ENCODE assay signal across 8 cellular contexts in genomic region chr16:67163164-67163902, GRCh38. TPM values are rescaled to one million over a fixed set of nuclear protein-coding genes. Genes with fewer than 3 reads are reported as not detected.
DNase-seq lines count a peak whose midpoint lies in the region; ATAC-seq and TF ChIP-seq lines count a peak whose summit lies in the region.

No MANE protein-coding gene starts in this region.

- no peak overlapping the region for H3K27ac Mint-ChIP-seq in CD8-positive, alpha-beta T cell
- H3K27ac Mint-ChIP-seq in activated naive CD8-positive, alpha-beta T cell treated with anti-CD3 and anti-CD28 coated beads, Interleukin-2, amount 10 ng/mL, durations not matched to agents 7 days and 5 days = peak overlapping the region; percentile 48

- no peak overlapping the region for H3K27ac ChIP-seq in CD8-positive, alpha-beta T cell (ENCODE audit: low read depth, low read length)
- peak overlapping the region; percentile 68 to 88 (median 71) for H3K27ac ChIP-seq in sigmoid colon

- ATAC-seq in CD8-positive, alpha-beta T cell = no peak
- ATAC-seq in activated naive CD8-positive, alpha-beta T cell treated with anti-CD3 and anti-CD28 coated beads, Interleukin-2, amount 10 ng/mL, durations not matched to agents 7 days and 5 days (ENCODE audit: low read depth) = peak; percentile 4
- ATAC-seq in HG03432 (IDR thresholded peaks at IDR 0.05; ENCODE audit: unreplicated experiment) (no peak), GM19328 (IDR thresholded peaks at IDR 0.05; ENCODE audit: unreplicated experiment) (no peak)

- WGBS in sigmoid colon, 2 donors = 1 to 18% methylated on average over 95 of the region's 95 CpGs

- no peaks in the 10 kb centered on the region for H3K36me3 Mint-ChIP-seq in CD8-positive, alpha-beta T cell
- peaks cover 7% of the 10 kb centered on the region for H3K36me3 Mint-ChIP-seq in activated naive CD8-positive, alpha-beta T cell treated with anti-CD3 and anti-CD28 coated beads, Interleukin-2, amount 10 ng/mL, durations not matched to agents 7 days and 5 days

- H3K4me3 ChIP-seq in CD8-positive, alpha-beta T cell (ENCODE audit: low read depth, low read length) = peak overlapping the region; percentile 19
- H3K4me3 ChIP-seq in sigmoid colon = peak overlapping the region; percentile 17 to 47 (median 39)

- H3K27me3 Mint-ChIP-seq in CD8-positive, alpha-beta T cell (ENCODE audit: low read depth) = peaks cover 46% of the 10 kb centered on the region
- peaks cover 51% of the 10 kb centered on the region for H3K27me3 Mint-ChIP-seq in activated naive CD8-positive, alpha-beta T cell treated with anti-CD3 and anti-CD28 coated beads, Interleukin-2, amount 10 ng/mL, durations not matched to agents 7 days and 5 days

- H3K27me3 ChIP-seq in CD8-positive, alpha-beta T cell (ENCODE audit: insufficient read depth, low read length) = peaks cover 39% of the 10 kb centered on the region
- H3K27me3 ChIP-seq in sigmoid colon = peaks cover 34 to 58% (median 46%) of the 10 kb centered on the region in 3 donors

- POLR2A ChIA-PET in CD8-positive, alpha-beta T cell (lab: Charles Lee) = interaction anchor here (1.7 kb wide), 1 partner anchor 135 kb away, joined by 4 read pairs; no protein-coding TSS in a partner anchor
- POLR2A ChIA-PET in activated naive CD8-positive, alpha-beta T cell treated with anti-CD3 and anti-CD28 coated beads, Interleukin-2, amount 10 ng/mL, durations not matched to agents 7 days and 5 days (lab: Charles Lee) = interaction anchor here (0.6 to 2.3 kb wide), 6 partner anchors 10 to 188 kb away, joined by 3 to 15 read pairs (median 4); partner anchors contain the start of genes B3GNT9 and FHOD1

- H3K9me3 Mint-ChIP-seq in CD8-positive, alpha-beta T cell = no peaks in the 10 kb centered on the region
- no peaks in the 10 kb centered on the region for H3K9me3 Mint-ChIP-seq in activated naive CD8-positive, alpha-beta T cell treated with anti-CD3 and anti-CD28 coated beads, Interleukin-2, amount 10 ng/mL, durations not matched to agents 7 days and 5 days

- TF ChIP-seq EP300 in sigmoid colon (IDR thresholded peaks at IDR 0.05) = no peak

- peaks cover 38% of the 10 kb centered on the region for H3K4me1 Mint-ChIP-seq in CD8-positive, alpha-beta T cell (ENCODE audit: low read depth)
- H3K4me1 Mint-ChIP-seq in activated naive CD8-positive, alpha-beta T cell treated with anti-CD3 and anti-CD28 coated beads, Interleukin-2, amount 10 ng/mL, durations not matched to agents 7 days and 5 days = peaks cover 25% of the 10 kb centered on the region

- CTCF ChIA-PET in CD8-positive, alpha-beta T cell (lab: Charles Lee) = interaction anchor here (0.5 to 3.8 kb wide), 7 partner anchors 8 to 678 kb away, joined by 3 to 16 read pairs (median 5); partner anchors contain the start of gene MATCAP1

- TF ChIP-seq POLR2A in sigmoid colon (IDR thresholded peaks at IDR 0.05) = no peak

- no peak for TF ChIP-seq CTCF in CD8-positive, alpha-beta T cell (IDR thresholded peaks at IDR 0.05)
- no peak for TF ChIP-seq CTCF in sigmoid colon (IDR thresholded peaks at IDR 0.05)

- peak overlapping the region; percentile 29 for H3K4me3 Mint-ChIP-seq in CD8-positive, alpha-beta T cell
- H3K4me3 Mint-ChIP-seq in activated naive CD8-positive, alpha-beta T cell treated with anti-CD3 and anti-CD28 coated beads, Interleukin-2, amount 10 ng/mL, durations not matched to agents 7 days and 5 days = peak overlapping the region; percentile 55

- no peaks in the 10 kb centered on the region for H3K9me3 ChIP-seq in CD8-positive, alpha-beta T cell (ENCODE audit: low read length)
- H3K9me3 ChIP-seq in sigmoid colon = no peaks in the 10 kb centered on the region

- H3K4me1 ChIP-seq in CD8-positive, alpha-beta T cell (ENCODE audit: insufficient read depth, low read length) = peaks cover 56% of the 10 kb centered on the region
- peaks cover 0 to 72% (median 71%) of the 10 kb centered on the region in 4 donors for H3K4me1 ChIP-seq in sigmoid colon

- no peaks in the 10 kb centered on the region for H3K36me3 ChIP-seq in CD8-positive, alpha-beta T cell (ENCODE audit: insufficient read depth, low read length)
- no peaks in the 10 kb centered on the region for H3K36me3 ChIP-seq in sigmoid colon

- intact Hi-C loops in CD8-positive, alpha-beta T cell (cut with DNase I, micrococcal nuclease) = no loop called here
- intact Hi-C loops in sigmoid colon (cut with DNase I) = no loop called here

- peak in 1 of 7 experiments; percentile 46 for DNase-seq in CD8-positive, alpha-beta T cell
- DNase-seq in NCI-H1694 (lab: John Stamatoyannopoulos, UW) (peak; percentile 33), hippocampal formation (lab: John Stamatoyannopoulos, UW) (peak; percentile 56 to 62), sigmoid colon (peak; percentile 89), mesenteric fat pad (ENCODE audit: low spot score) (no peak)
- peak; percentile 72 for DNase-seq in activated naive CD8-positive, alpha-beta T cell treated with anti-CD3 and anti-CD28 coated beads, Interleukin-2, amount 10 ng/mL, durations not matched to agents 7 days and 5 days

RNA-seq across cellular contexts. Expression of gene HSF4, which starts 1.2 kb away (rescaled TPM):
- total RNA-seq in CD8-positive, alpha-beta T cell = 1 to 10 TPM; 5.2 to 9.5 TPM
- 10 to 100 TPM; 61.5 to 76.8 TPM for total RNA-seq in activated naive CD8-positive, alpha-beta T cell treated with anti-CD3 and anti-CD28 coated beads, Interleukin-2, amount 10 ng/mL, durations not matched to agents 7 days and 5 days
- total RNA-seq in sigmoid colon (100 to 1,000 TPM in 1 of 4 donors, 10 to 100 TPM in 3; 21.2 to 109 (median 25.8) TPM), mesenteric fat pad (29.7 TPM)
- polyA plus RNA-seq in sigmoid colon = 10 to 100 TPM in 1 of 3 donors, 1 to 10 TPM in 2; 1.2 to 17.9 (median 3.6) TPM

RNA-seq across cellular contexts. Expression of gene FBXL8, which starts 3.6 kb away (rescaled TPM):
- total RNA-seq in CD8-positive, alpha-beta T cell = 1 to 10 TPM; 4.4 to 6.4 TPM
- 10 to 100 TPM; 34.1 to 41.3 TPM for total RNA-seq in activated naive CD8-positive, alpha-beta T cell treated with anti-CD3 and anti-CD28 coated beads, Interleukin-2, amount 10 ng/mL, durations not matched to agents 7 days and 5 days
- total RNA-seq in sigmoid colon = 10 to 100 TPM in 2 of 4 donors, 1 to 10 TPM in 2; 7.5 to 11.8 (median 9.7) TPM
- 10 to 100 TPM in 2 of 3 donors, 1 to 10 TPM in 1; 4.9 to 19.1 (median 10.8) TPM for polyA plus RNA-seq in sigmoid colon
- total RNA-seq in mesenteric fat pad = 7.8 TPM

RNA-seq across cellular contexts. Expression of gene TRADD, which starts 3.6 kb away (rescaled TPM):
- total RNA-seq in CD8-positive, alpha-beta T cell = 10 to 100 TPM; 15.5 to 17.1 TPM
- total RNA-seq in activated naive CD8-positive, alpha-beta T cell treated with anti-CD3 and anti-CD28 coated beads, Interleukin-2, amount 10 ng/mL, durations not matched to agents 7 days and 5 days = 10 to 100 TPM; 77.3 to 81.7 TPM
- total RNA-seq in sigmoid colon (10 to 100 TPM; 16.1 to 23.2 (median 19.6) TPM), mesenteric fat pad (19.7 TPM)
- 10 to 100 TPM; 23.4 to 30.2 (median 26.4) TPM for polyA plus RNA-seq in sigmoid colon

RNA-seq across cellular contexts. Expression of gene NOL3, which starts 7.0 kb away (rescaled TPM):
- total RNA-seq in CD8-positive, alpha-beta T cell = under 1 TPM; 0.36 to 0.71 TPM
- 10 to 100 TPM; 17.7 to 18.6 TPM for total RNA-seq in activated naive CD8-positive, alpha-beta T cell treated with anti-CD3 and anti-CD28 coated beads, Interleukin-2, amount 10 ng/mL, durations not matched to agents 7 days and 5 days
- total RNA-seq in sigmoid colon (10 to 100 TPM; 23.2 to 36.7 (median 25.9) TPM), mesenteric fat pad (31.3 TPM)
- 10 to 100 TPM; 12.7 to 23.9 (median 13.2) TPM for polyA plus RNA-seq in sigmoid colon

RNA-seq across cellular contexts. Expression of gene B3GNT9, which starts 12.5 kb away (rescaled TPM):
- total RNA-seq in CD8-positive, alpha-beta T cell = 1 to 10 TPM in 1 of 2 experiments, under 1 TPM in 1; 0.58 to 1.2 TPM
- 10 to 100 TPM in 1 of 2 experiments, 1 to 10 TPM in 1; 9.0 to 10.1 TPM for total RNA-seq in activated naive CD8-positive, alpha-beta T cell treated with anti-CD3 and anti-CD28 coated beads, Interleukin-2, amount 10 ng/mL, durations not matched to agents 7 days and 5 days
- 10 to 100 TPM in 3 of 4 donors, 1 to 10 TPM in 1; 8.7 to 18.8 (median 12.2) TPM for total RNA-seq in sigmoid colon
- 1 to 10 TPM in 2 of 3 donors, under 1 TPM in 1; 0.46 to 4.9 (median 1.2) TPM for polyA plus RNA-seq in sigmoid colon
- 14.0 TPM for total RNA-seq in mesenteric fat pad
